ENCODE assay signal across 15 cellular contexts in genomic region chr4:1393363-1393762, GRCh38. TPM values are rescaled to one million over a fixed set of nuclear protein-coding genes. Genes with fewer than 3 reads are reported as not detected.
"Had no signal": no experiment of that assay in that cellular context is flagged by ENCODE, and none has a peak within 500 bp of the region (broad histone marks: within the 10 kb centered on the region; RNA-seq: fewer than 3 reads in every experiment).

No MANE protein-coding gene starts in this region.

RNA-seq across cellular contexts. Expression of gene NKX1-1, which starts 12.9 kb away (rescaled TPM):
- total RNA-seq: activated B cell treated with CpG ODN at 0.5 μM for 24 hours; activated CD4-positive, alpha-beta memory T cell treated with anti-CD3 and anti-CD28 coated beads for 36 hours; activated CD4-positive, alpha-beta memory T cell treated with anti-CD3 and anti-CD28 coated beads, Interleukin-2, amount 10 ng/mL, durations not matched to agents 7 days and 5 days; activated CD4-positive, alpha-beta T cell treated with anti-CD3 and anti-CD28 coated beads for 36 hours; activated CD4-positive, alpha-beta T cell treated with anti-CD3 and anti-CD28 coated beads, Interleukin-2, amount 10 ng/mL, durations not matched to agents 24 days and 14 days; activated CD4-positive, alpha-beta T cell treated with anti-CD3 and anti-CD28 coated beads, Interleukin-2, amount 10 ng/mL, durations not matched to agents 7 days and 5 days; activated CD8-positive, alpha-beta memory T cell treated with anti-CD3 and anti-CD28 coated beads for 36 hours; activated CD8-positive, alpha-beta memory T cell treated with anti-CD3 and anti-CD28 coated beads, Interleukin-2, amount 10 ng/mL, durations not matched to agents 7 days and 5 days; activated CD8-positive, alpha-beta T cell treated with anti-CD3 and anti-CD28 coated beads for 36 hours; activated CD8-positive, alpha-beta T cell treated with anti-CD3 and anti-CD28 coated beads, Interleukin-2, amount 10 ng/mL, durations not matched to agents 7 days and 5 days; T-cell; T-helper 1 cell treated with Interleukin-12 subunit alpha and Interleukin-12 subunit beta and Interleukin-4 antibody, amounts not matched to agents 30 ng/mL and 1 ng/mL, for 36 hours; T-helper 17 cell; T-helper 2 cell treated with Interferon-gamma antibody and Interleukin-4, amounts not matched to agents 100 ng/mL and 5 ng/mL, for 36 hours; WTC11 had no signal
